ENCODE assay signal across 20 cellular contexts in genomic region chr10:111990734-111991133, GRCh38.
DNase-seq lines count a peak whose midpoint lies in the region; ATAC-seq and TF ChIP-seq lines count a peak whose summit lies in the region.
"Had no signal": no experiment of that assay in that cellular context is flagged by ENCODE, and none has a peak within 500 bp of the region (broad histone marks: within the 10 kb centered on the region; RNA-seq: fewer than 3 reads in every experiment).

No MANE protein-coding gene starts in this region.

- H3K27me3 ChIP-seq in H7 (ENCODE audit: control insufficient read depth, insufficient read depth, low read length) (no peaks in the 10 kb centered on the region), liver (ENCODE audit: control insufficient read depth in 4 of 4, insufficient read depth in 4 of 4, low read length in 3 of 4) (no peaks in the 10 kb centered on the region)
- H3K27me3 ChIP-seq: vagina had no signal

- ATAC-seq in HG02763 (IDR thresholded peaks at IDR 0.05; ENCODE audit: unreplicated experiment) (no peak), HG03108 (IDR thresholded peaks at IDR 0.05; ENCODE audit: unreplicated experiment) (no peak), HG02852 (IDR thresholded peaks at IDR 0.05; ENCODE audit: unreplicated experiment) (no peak)
- ATAC-seq: naive thymus-derived CD8-positive, alpha-beta T cell had no signal

- TF ChIP-seq RAD21 in liver (IDR thresholded peaks at IDR 0.05), result peak; percentile 11 to 22

- no peak overlapping the region for H3K27ac Mint-ChIP-seq in brain
- H3K27ac Mint-ChIP-seq: activated naive CD4-positive, alpha-beta T cell treated with anti-CD3 and anti-CD28 coated beads, Interleukin-2, amount 50 U/mL, for 24 hours; naive thymus-derived CD8-positive, alpha-beta T cell had no signal

- TF ChIP-seq CTCF in brain (conservative IDR thresholded peaks at IDR 0.05) (peak; percentile 24 to 45), liver (IDR thresholded peaks at IDR 0.05; ENCODE audit: low read depth, low read length, missing input control) (peak; percentile 8)

- no peak overlapping the region for H3K4me3 Mint-ChIP-seq in brain
- H3K4me3 Mint-ChIP-seq: activated naive CD4-positive, alpha-beta T cell treated with anti-CD3 and anti-CD28 coated beads, Interleukin-2, amount 50 U/mL, for 24 hours; naive thymus-derived CD8-positive, alpha-beta T cell had no signal

- H3K4me1 ChIP-seq in liver (ENCODE audit: control insufficient read depth in 4 of 4, insufficient read depth in 4 of 4, low read length in 3 of 4), result no peaks in the 10 kb centered on the region
- H3K4me1 ChIP-seq: vagina had no signal

- WGBS in liver, result 79% methylated on average over 3 of the region's 3 CpGs

- DNase-seq in AG20443 (ENCODE audit: low spot score), result peak; percentile 25
- DNase-seq in H7, result peak; percentile 12
- DNase-seq in NCI-H2107 treated with DMSO at 0.1 percent for 48 hours (lab: John Stamatoyannopoulos, UW; ENCODE audit: unreplicated experiment), result no peak
- DNase-seq: activated CD4-positive, alpha-beta T cell treated with anti-CD3 and anti-CD28 coated beads for 48 hours; effector memory CD4-positive, alpha-beta T cell; foreskin fibroblast; IMR-90; naive thymus-derived CD8-positive, alpha-beta T cell; NCI-H1092; NCI-H2171; NCI-H774; Right ventricle myocardium superior had no signal

- no peak overlapping the region for H3K9ac ChIP-seq in liver (ENCODE audit: low read depth in 1 of 2, low read length in 2 of 2)

- no peak overlapping the region for H3K4me3 ChIP-seq in H7 (ENCODE audit: insufficient read depth, low read depth, low read length)
- no peak overlapping the region for H3K4me3 ChIP-seq in liver (ENCODE audit: low read depth in 1 of 3, low read length in 3 of 3)
- H3K4me3 ChIP-seq: lung, vagina had no signal

- peaks cover 0 to 10% (median 0%) of the 10 kb centered on the region in 5 experiments for H3K9me3 Mint-ChIP-seq in brain
- H3K9me3 Mint-ChIP-seq: activated naive CD4-positive, alpha-beta T cell treated with anti-CD3 and anti-CD28 coated beads, Interleukin-2, amount 50 U/mL, for 24 hours; naive thymus-derived CD8-positive, alpha-beta T cell had no signal

- peaks cover 8% of the 10 kb centered on the region for H3K4me1 Mint-ChIP-seq in brain
- H3K4me1 Mint-ChIP-seq: activated naive CD4-positive, alpha-beta T cell treated with anti-CD3 and anti-CD28 coated beads, Interleukin-2, amount 50 U/mL, for 24 hours had no signal

- H3K27me3 Mint-ChIP-seq in brain, result no peaks in the 10 kb centered on the region

- H3K36me3 ChIP-seq in H7 (replicated peaks; ENCODE audit: control insufficient read depth, insufficient read depth, low read length) (no peaks in the 10 kb centered on the region), liver (ENCODE audit: control insufficient read depth in 4 of 4, insufficient read depth in 3 of 4, low read depth in 1 of 4, low read length in 3 of 4) (no peaks in the 10 kb centered on the region)
- H3K36me3 ChIP-seq: vagina had no signal

- no peaks in the 10 kb centered on the region for H3K36me3 Mint-ChIP-seq in brain
- H3K36me3 Mint-ChIP-seq: activated naive CD4-positive, alpha-beta T cell treated with anti-CD3 and anti-CD28 coated beads, Interleukin-2, amount 50 U/mL, for 24 hours; naive thymus-derived CD8-positive, alpha-beta T cell had no signal

- peaks cover 0 to 7% (median under 1%) of the 10 kb centered on the region in 4 donors for H3K9me3 ChIP-seq in liver (ENCODE audit: control insufficient read depth in 4 of 4, low read length in 3 of 4)
- H3K9me3 ChIP-seq: vagina had no signal

- H3K27ac ChIP-seq in liver (ENCODE audit: low read depth in 1 of 2, low read length in 2 of 2), result no peak overlapping the region
- H3K27ac ChIP-seq: vagina had no signal

TF ChIP-seq in liver, 16 proteins besides CTCF, POLR2A, EP300 and RAD21:
- TF ChIP-seq YY1 (IDR thresholded peaks at IDR 0.05), result no peak
- no peak for TF ChIP-seq TAF1 (conservative IDR thresholded peaks at IDR 0.05)
- no peak for TF ChIP-seq REST (IDR thresholded peaks at IDR 0.05)
- no peak for TF ChIP-seq GABPA (IDR thresholded peaks at IDR 0.05 in 1 of 2, conservative IDR thresholded peaks at IDR 0.05 in 1 of 2)
- TF ChIP-seq ZBTB33 (IDR thresholded peaks at IDR 0.05), result no peak
- TF ChIP-seq MAX (IDR thresholded peaks at IDR 0.05), result no peak
- TF ChIP-seq HNF4G (IDR thresholded peaks at IDR 0.05), result no peak
